Comparison of ENCODE assay signal across 10 cellular contexts in genomic region chr1:16757574-16757973, GRCh38. TPM values are rescaled to one million over a fixed set of nuclear protein-coding genes. Genes with fewer than 3 reads are reported as not detected.
DNase-seq lines count a peak whose midpoint lies in the region; ATAC-seq, FAIRE-seq and TF ChIP-seq lines count a peak whose summit lies in the region.
"Not testable (repeated sequence)": the region's sequence is repeated elsewhere in the genome, so short reads cannot be mapped to it uniquely, and the experiment has no call there.
"Had no signal": no experiment of that assay in that cellular context is flagged by ENCODE, and none has a peak within 500 bp of the region (broad histone marks: within the 10 kb centered on the region; RNA-seq: fewer than 3 reads in every experiment).

No MANE protein-coding gene starts in this region.

- not testable (repeated sequence) for H3K79me2 ChIP-seq in HCT116 (ENCODE audit: insufficient read depth, low read length); K562 (ENCODE audit: control insufficient read depth, insufficient read depth, low read length)

- TSS peak; percentile 85 for BruUV-seq in HCT116 (replicated peaks; lab: Mats Ljungman, UMichigan)
- not testable (repeated sequence) for BruUV-seq in K562 (replicated peaks; lab: Mats Ljungman, UMichigan)

- H3K27me3 ChIP-seq in HCT116 (ENCODE audit: insufficient read depth, low read length); RWPE2 (ENCODE audit: insufficient read depth, poor library complexity, severe bottlenecking); K562 (ENCODE audit: control insufficient read depth in 2 of 2, insufficient read depth in 2 of 2, low read length in 2 of 2); pancreas: not testable (repeated sequence)

- H3K4me3 Mint-ChIP-seq in activated CD8-positive, alpha-beta T cell treated with anti-CD3 and anti-CD28 coated beads, Interleukin-2, amount 10 ng/mL, durations not matched to agents 7 days and 5 days; stimulated activated naive CD8-positive, alpha-beta T cell treated with anti-CD3 and anti-CD28 coated beads, Interleukin-15, amount 100 ng/mL, for 72 hours: not testable (repeated sequence)

- WGBS in K562 (ENCODE audit: insufficient coverage, low coverage, missing lambda C conversion rate), result no CpG with 5 or more reads among the region's 6 CpGs
- 88% methylated on average over 2 of the region's 6 CpGs; no CpG with 5 or more reads in 1 of the 2 donors for WGBS in pancreas, 2 donors

- CTCF ChIA-PET in HCT116 (lab: Charles Lee); activated CD8-positive, alpha-beta T cell treated with anti-CD3 and anti-CD28 coated beads, Interleukin-2, amount 10 ng/mL, durations not matched to agents 7 days and 5 days (lab: Charles Lee); K562 (lab: Yijun Ruan, JAX; ENCODE audit: low intra/inter-chr PET ratio): not testable (repeated sequence)

- not testable (repeated sequence) for DNase-seq in HCT116 (ENCODE audit: low read depth, low spot score); RWPE2 (ENCODE audit: low spot score); activated CD8-positive, alpha-beta T cell treated with anti-CD3 and anti-CD28 coated beads, Interleukin-2, amount 10 ng/mL, durations not matched to agents 7 days and 5 days; K562 (ENCODE audit: extremely low read depth in 1 of 4, low spot score in 3 of 4); left lobe of liver (ENCODE audit: low spot score); pancreas; stimulated activated naive CD8-positive, alpha-beta T cell treated with anti-CD3 and anti-CD28 coated beads, Interleukin-15, amount 100 ng/mL, for 72 hours

- ATAC-seq in HCT116 (peak; percentile 71), RWPE2 (ENCODE audit: low read depth) (peak; percentile 22; the same call in 1 of the 3 replicates), K562 (peak; percentile 85), left lobe of liver (peak; percentile 5), pancreas (peak in 3 of 4 donors; percentile 12 to 42 (median 23))
- peak; percentile 38 for ATAC-seq in activated CD8-positive, alpha-beta T cell treated with anti-CD3 and anti-CD28 coated beads, Interleukin-2, amount 10 ng/mL, durations not matched to agents 7 days and 5 days
- ATAC-seq in stimulated activated naive CD8-positive, alpha-beta T cell treated with anti-CD3 and anti-CD28 coated beads, Interleukin-15, amount 100 ng/mL, for 72 hours, result peak; percentile 48

- H3K27ac ChIP-seq in HCT116 (ENCODE audit: low read depth, low read length); RWPE2 (ENCODE audit: poor library complexity, severe bottlenecking); K562 (ENCODE audit: extremely low read depth, low read depth, low read length); pancreas: not testable (repeated sequence)

- H3K27ac Mint-ChIP-seq in activated CD8-positive, alpha-beta T cell treated with anti-CD3 and anti-CD28 coated beads, Interleukin-2, amount 10 ng/mL, durations not matched to agents 7 days and 5 days; stimulated activated naive CD8-positive, alpha-beta T cell treated with anti-CD3 and anti-CD28 coated beads, Interleukin-15, amount 100 ng/mL, for 72 hours: not testable (repeated sequence)

- H3K4me3 ChIP-seq in HCT116 (replicated peaks in 1 of 2; ENCODE audit: low read depth in 1 of 2, low read length in 2 of 2); RWPE2 (ENCODE audit: severe bottlenecking); K562; pancreas: not testable (repeated sequence)

- not testable (repeated sequence) for H3K9me2 ChIP-seq in HCT116 (ENCODE audit: insufficient read depth)

- not testable (repeated sequence) for H3K4me2 ChIP-seq in HCT116 (ENCODE audit: low read length); K562 (ENCODE audit: insufficient read depth, low read length)

- not testable (repeated sequence) for H3K36me3 ChIP-seq in HCT116 (ENCODE audit: control insufficient read depth in 1 of 2, insufficient read depth in 2 of 2, low read length in 2 of 2); RWPE2 (ENCODE audit: low read depth); K562 (ENCODE audit: control insufficient read depth, insufficient read depth, low read length); pancreas

- in situ Hi-C loops in K562 (cut with MboI), result not testable (repeated sequence)

- FAIRE-seq in K562 (lab: Jason Lieb, UNC); pancreas (lab: Jason Lieb, UNC): not testable (repeated sequence)

- H3K9me1 ChIP-seq in K562 (ENCODE audit: control insufficient read depth, insufficient read depth, low read length), result not testable (repeated sequence)

- not testable (repeated sequence) for H3K9me3 Mint-ChIP-seq in activated CD8-positive, alpha-beta T cell treated with anti-CD3 and anti-CD28 coated beads, Interleukin-2, amount 10 ng/mL, durations not matched to agents 7 days and 5 days (ENCODE audit: insufficient read depth); stimulated activated naive CD8-positive, alpha-beta T cell treated with anti-CD3 and anti-CD28 coated beads, Interleukin-15, amount 100 ng/mL, for 72 hours

- RAD21 ChIA-PET in HCT116 (lab: Charles Lee; ENCODE audit: low non-redundant PET in 1 of 2, low total read pairs in 2 of 2, uncharacterized antibody in 2 of 2, unreplicated experiment in 2 of 2), result not testable (repeated sequence)

- POLR2A ChIA-PET in HCT116 (lab: Charles Lee); activated CD8-positive, alpha-beta T cell treated with anti-CD3 and anti-CD28 coated beads, Interleukin-2, amount 10 ng/mL, durations not matched to agents 7 days and 5 days (lab: Charles Lee); K562 (lab: Yijun Ruan, JAX): not testable (repeated sequence)

- H3K9me3 ChIP-seq in HCT116 (ENCODE audit: control insufficient read depth in 1 of 2, insufficient read depth in 1 of 2, low read depth in 1 of 2, low read length in 2 of 2); RWPE2 (ENCODE audit: severe bottlenecking); K562 (replicated peaks; ENCODE audit: control insufficient read depth, insufficient read depth, low read depth, low read length); pancreas: not testable (repeated sequence)

- not testable (repeated sequence) for H3K27me3 Mint-ChIP-seq in activated CD8-positive, alpha-beta T cell treated with anti-CD3 and anti-CD28 coated beads, Interleukin-2, amount 10 ng/mL, durations not matched to agents 7 days and 5 days (ENCODE audit: low read depth); stimulated activated naive CD8-positive, alpha-beta T cell treated with anti-CD3 and anti-CD28 coated beads, Interleukin-15, amount 100 ng/mL, for 72 hours

- not testable (repeated sequence) for TF ChIP-seq RAD21 in HCT116 (IDR thresholded peaks at IDR 0.05; ENCODE audit: low read depth); K562 (CRISPR knock-in tag; conservative IDR thresholded peaks at IDR 0.05 in 1 of 2, IDR thresholded peaks at IDR 0.05 in 1 of 2)

- H3K4me1 Mint-ChIP-seq in activated CD8-positive, alpha-beta T cell treated with anti-CD3 and anti-CD28 coated beads, Interleukin-2, amount 10 ng/mL, durations not matched to agents 7 days and 5 days (ENCODE audit: low read depth); stimulated activated naive CD8-positive, alpha-beta T cell treated with anti-CD3 and anti-CD28 coated beads, Interleukin-15, amount 100 ng/mL, for 72 hours: not testable (repeated sequence)

- TF ChIP-seq CTCF in HCT116 (IDR thresholded peaks at IDR 0.05 in 2 of 3, conservative IDR thresholded peaks at IDR 0.05 in 1 of 3; ENCODE audit: borderline replicate concordance in 1 of 3, insufficient read depth in 1 of 3, low read depth in 2 of 3, low read length in 2 of 3); RWPE2 (IDR thresholded peaks at IDR 0.05; ENCODE audit: poor library complexity, severe bottlenecking); K562 (IDR thresholded peaks at IDR 0.05 in 2 of 3, conservative IDR thresholded peaks at IDR 0.05 in 1 of 3; ENCODE audit: insufficient read depth in 2 of 3, low read depth in 1 of 3, low read length in 3 of 3); pancreas (IDR thresholded peaks at IDR 0.05): not testable (repeated sequence)

- TF ChIP-seq EP300 in K562 (IDR thresholded peaks at IDR 0.05; ENCODE audit: low read length), result not testable (repeated sequence)

- H2AFZ ChIP-seq in HCT116 (ENCODE audit: low read depth, low read length, poor library complexity, severe bottlenecking); K562 (ENCODE audit: low read depth, low read length): not testable (repeated sequence)

- H3K36me3 Mint-ChIP-seq in activated CD8-positive, alpha-beta T cell treated with anti-CD3 and anti-CD28 coated beads, Interleukin-2, amount 10 ng/mL, durations not matched to agents 7 days and 5 days (ENCODE audit: low read depth), result not testable (repeated sequence)

- not testable (repeated sequence) for H4K20me1 ChIP-seq in HCT116 (ENCODE audit: insufficient read depth); K562 (replicated peaks; ENCODE audit: control insufficient read depth, insufficient read depth, low read length)

- not testable (repeated sequence) for H3K9ac ChIP-seq in HCT116 (ENCODE audit: low read length); K562 (ENCODE audit: insufficient read depth in 1 of 2, low read depth in 2 of 2, low read length in 2 of 2)

- not testable (repeated sequence) for TF ChIP-seq POLR2A in HCT116 (IDR thresholded peaks at IDR 0.05; ENCODE audit: borderline replicate concordance, extremely low read depth, insufficient read depth, insufficient read length); K562 (conservative IDR thresholded peaks at IDR 0.05)

- intact Hi-C loops in HCT116 (cut with micrococcal nuclease); K562 (cut with micrococcal nuclease); pancreas (cut with DNase I): not testable (repeated sequence)

- not testable (repeated sequence) for H3K4me1 ChIP-seq in HCT116 (ENCODE audit: control insufficient read depth in 1 of 2, insufficient read depth in 2 of 2, low read length in 2 of 2); RWPE2 (ENCODE audit: insufficient read depth, poor library complexity, severe bottlenecking); K562 (replicated peaks in 1 of 2; ENCODE audit: control insufficient read depth in 2 of 2, insufficient read depth in 2 of 2, low read length in 2 of 2); pancreas

RNA-seq across cellular contexts. Expression of gene RNU1-4, which starts 17.3 kb away (rescaled TPM):
- total RNA-seq in HCT116 (2021; ENCODE audit: unreplicated experiment) (1,685 TPM), K562 (2014; rRNA removed) (under 0.01 TPM in 2 replicates), K562 (2014; rRNA removed; fragmentation: Illumina TruSeq; extraction: Trizol) (28,565 and 32,823 TPM in 2 replicates), K562 (2015; rRNA removed; fragmentation: Illumina TruSeq; extraction: Trizol) (20,456 and 27,045 TPM in 2 replicates), K562 (2021) (2,231 and 2,538 TPM in 2 replicates), left lobe of liver (1,159 TPM), pancreas (1,000 to 10,000 TPM in 4 of 6 donors, 100 to 1,000 TPM in 2; 687 to 5,169 (median 2,340) TPM)
- polyA plus RNA-seq in HCT116 (2012), result 8.8 and 29.6 TPM in 2 replicates
- total RNA-seq in activated CD8-positive, alpha-beta T cell treated with anti-CD3 and anti-CD28 coated beads, Interleukin-2, amount 10 ng/mL, durations not matched to agents 7 days and 5 days, result 1,000 to 10,000 TPM; 1,730 to 2,232 TPM
- under 0.01 TPM in 2 replicates for total RNA-seq in K562 (2011; cell fraction: chromatin; rRNA removed; ENCODE audit: low replicate concordance)
- under 0.01 and 21,200 TPM in 2 replicates for total RNA-seq in K562 (2011; cell fraction: nucleolus; rRNA removed)
- total RNA-seq in K562 (2011; cell fraction: nucleoplasm; rRNA removed), result under 0.01 and 24,158 TPM in 2 replicates
- polyA plus RNA-seq in K562 (2011; rRNA removed) (83.9 TPM in 1 of 2 replicates, not detected in the other), K562 (2014; fragmentation: Illumina TruSeq; extraction: Trizol) (not detected in 2 replicates), K562 (2014; fragmentation: Nextera tagmentation; extraction: Ambion mirVana) (1 to 10 TPM in 1 of 2 experiments, not detected in 1; 3.0 TPM), K562 (2014; rRNA removed) (not detected in 2 replicates), pancreas (not detected)
- under 0.01 TPM in 1 of 2 replicates, not detected in the other for polyA plus RNA-seq in K562 (2011; cell fraction: cytosol; rRNA removed)
- under 0.01 and 1,424 TPM in 2 replicates for polyA plus RNA-seq in K562 (2011; cell fraction: nucleus; rRNA removed)
- polyA plus RNA-seq in K562 (2012), result 25.1 TPM in 1 of 2 replicates, not detected in the other
- polyA minus RNA-seq in K562 (2011; rRNA and poly(A)+ RNA removed), result 10,756 and 20,531 TPM in 2 replicates
- polyA minus RNA-seq in K562 (2011; cell fraction: cytosol; rRNA and poly(A)+ RNA removed), result 58,964 and 66,171 TPM in 2 replicates
- 66,769 and 85,880 TPM in 2 replicates for polyA minus RNA-seq in K562 (2011; cell fraction: nucleus; rRNA and poly(A)+ RNA removed)
- total RNA-seq: G401, H4 had no signal
- polyA plus RNA-seq: CD8-positive, alpha-beta memory T cell had no signal

Comparison
In these comparisons a context has a peak if more than half of its experiments do, and no peak if none do; other contexts are left out.
1. ATAC-seq: peak in every context shown above with its lines; median percentile 85 in K562; 71 in HCT116; 48 in stimulated activated naive CD8-positive, alpha-beta T cell treated with anti-CD3 and anti-CD28 coated beads, Interleukin-15, amount 100 ng/mL, for 72 hours; 38 in activated CD8-positive, alpha-beta T cell treated with anti-CD3 and anti-CD28 coated beads, Interleukin-2, amount 10 ng/mL, durations not matched to agents 7 days and 5 days; 23 in pancreas; 22 in RWPE2; 5 in left lobe of liver.